Comparison of ENCODE assay signal across 1 cellular context in genomic region chr2:47359375-47359868, GRCh38.
TF ChIP-seq lines count a peak whose summit lies in the region.

No MANE protein-coding gene starts in this region.

TF ChIP-seq in K562, 482 proteins besides CTCF, POLR2A, EP300 and RAD21 (continued from another document):
- TF ChIP-seq ZNF76 (CRISPR knock-in tag; IDR thresholded peaks at IDR 0.05; ENCODE audit: borderline replicate concordance) (no peak), LEF1 (IDR thresholded peaks at IDR 0.05) (peak; percentile 59; the same call in 1 of the 2 replicates), NBN (IDR thresholded peaks at IDR 0.05; ENCODE audit: low read depth) (peak; percentile 45; the same call in 1 of the 2 replicates), SAP30 (IDR thresholded peaks at IDR 0.05; ENCODE audit: borderline replicate concordance, insufficient read depth, low read depth, low read length, poor library complexity, severe bottlenecking) (no peak), RBBP5 (IDR thresholded peaks at IDR 0.05; ENCODE audit: borderline replicate concordance, insufficient read depth, low read length, poor library complexity, severe bottlenecking) (peak; percentile 35), PTTG1 (tag; IDR thresholded peaks at IDR 0.05; ENCODE audit: low read depth) (no peak), ADNP (tag; IDR thresholded peaks at IDR 0.05) (0 out of 2 replicates have a peak, but pooled peaks have one; percentile 27), RB1 (IDR thresholded peaks at IDR 0.05; ENCODE audit: low read depth) (no peak), ETS1 (conservative IDR thresholded peaks at IDR 0.05; ENCODE audit: control insufficient read depth, low read depth, low read length) (no peak), ZNF79 (CRISPR knock-in tag; IDR thresholded peaks at IDR 0.05; ENCODE audit: low read depth) (no peak), MBD2 (IDR thresholded peaks at IDR 0.05; ENCODE audit: borderline replicate concordance, low read depth) (no peak), ASH1L (IDR thresholded peaks at IDR 0.05; ENCODE audit: borderline replicate concordance, low read depth, partially characterized antibody) (no peak), ARNT (IDR thresholded peaks at IDR 0.05) (no peak), ZZZ3 (IDR thresholded peaks at IDR 0.05) (no peak), ZNF699 (CRISPR knock-in tag; IDR thresholded peaks at IDR 0.05; ENCODE audit: insufficient replicate concordance) (no peak), ETS2 (tag; IDR thresholded peaks at IDR 0.05; ENCODE audit: borderline replicate concordance, poor library complexity, severe bottlenecking) (no peak), FOXK2 (conservative IDR thresholded peaks at IDR 0.05 in 1 of 2, IDR thresholded peaks at IDR 0.05 in 1 of 2; ENCODE audit: low read depth in 2 of 2) (peak; percentile 86 to 94), HDAC1 (IDR thresholded peaks at IDR 0.05) (peak in 1 of 2 experiments; percentile 60; a peak in 2 of 4 replicates), LCOR (CRISPR knock-in tag; IDR thresholded peaks at IDR 0.05) (no peak), HDGF (IDR thresholded peaks at IDR 0.05) (0 out of 2 replicates have a peak, but pooled peaks have one; percentile 67), DPF2 (IDR thresholded peaks at IDR 0.05) (peak; percentile 78; the same call in 1 of the 2 replicates), CREM (IDR thresholded peaks at IDR 0.05; ENCODE audit: low read depth) (peak; percentile 65), PHTF2 (CRISPR knock-in tag; IDR thresholded peaks at IDR 0.05) (no peak), CBX1 (IDR thresholded peaks at IDR 0.05; ENCODE audit: low read depth) (no peak), FOSL1 (tag; conservative IDR thresholded peaks at IDR 0.05) (peak; percentile 77), ATF3 (IDR thresholded peaks at IDR 0.05) (no peak), ATF3 (CRISPR knock-in tag; conservative IDR thresholded peaks at IDR 0.05) (no peak), ZNF217 (CRISPR knock-in tag; IDR thresholded peaks at IDR 0.05) (no peak), SMAD3 (CRISPR knock-in tag; conservative IDR thresholded peaks at IDR 0.05) (no peak), ETV5 (CRISPR knock-in tag; IDR thresholded peaks at IDR 0.05; ENCODE audit: low read depth) (0 out of 2 replicates have a peak, but pooled peaks have one; percentile 22), NFYB (IDR thresholded peaks at IDR 0.05; ENCODE audit: extremely low read depth, insufficient read length) (no peak), ARID2 (IDR thresholded peaks at IDR 0.05) (no peak), ZNF512 (tag; IDR thresholded peaks at IDR 0.05) (no peak), SNIP1 (IDR thresholded peaks at IDR 0.05; ENCODE audit: low read depth) (no peak), ZNF134 (CRISPR knock-in tag; conservative IDR thresholded peaks at IDR 0.05) (no peak), ZKSCAN1 (IDR thresholded peaks at IDR 0.05; ENCODE audit: low read depth, low read length) (no peak), ZNF766 (CRISPR knock-in tag; conservative IDR thresholded peaks at IDR 0.05) (no peak), SPI1 (IDR thresholded peaks at IDR 0.05; ENCODE audit: borderline replicate concordance, low read depth, low read length) (peak; percentile 53; the same call in 1 of the 2 replicates), RBM15 (IDR thresholded peaks at IDR 0.05; ENCODE audit: insufficient read depth, low read length) (no peak), HLTF (IDR thresholded peaks at IDR 0.05) (peak; percentile 37; the same call in 1 of the 2 replicates), ELF4 (CRISPR knock-in tag; IDR thresholded peaks at IDR 0.05) (peak; percentile 85), LARP7 (IDR thresholded peaks at IDR 0.05) (no peak), TEAD1 (CRISPR knock-in tag; IDR thresholded peaks at IDR 0.05) (0 out of 4 replicates have a peak, but pooled peaks of 1 of the 2 experiments have one; percentile 34), TCF3 (CRISPR knock-in tag; IDR thresholded peaks at IDR 0.05) (peak; percentile 38; the same call in 1 of the 2 replicates), PHB (CRISPR knock-in tag; IDR thresholded peaks at IDR 0.05) (no peak), CBFA2T3 (IDR thresholded peaks at IDR 0.05) (peak; percentile 42), JUND (IDR thresholded peaks at IDR 0.05; ENCODE audit: borderline replicate concordance, low read depth, low read length) (peak; percentile 17; the same call in 1 of the 2 replicates), JUND (tag; IDR thresholded peaks at IDR 0.05; ENCODE audit: borderline replicate concordance, low read depth, low read length) (peak; percentile 59; the same call in 1 of the 3 replicates), ZFP1 (CRISPR knock-in tag; IDR thresholded peaks at IDR 0.05) (no peak)
- TF ChIP-seq, protein P1, sequence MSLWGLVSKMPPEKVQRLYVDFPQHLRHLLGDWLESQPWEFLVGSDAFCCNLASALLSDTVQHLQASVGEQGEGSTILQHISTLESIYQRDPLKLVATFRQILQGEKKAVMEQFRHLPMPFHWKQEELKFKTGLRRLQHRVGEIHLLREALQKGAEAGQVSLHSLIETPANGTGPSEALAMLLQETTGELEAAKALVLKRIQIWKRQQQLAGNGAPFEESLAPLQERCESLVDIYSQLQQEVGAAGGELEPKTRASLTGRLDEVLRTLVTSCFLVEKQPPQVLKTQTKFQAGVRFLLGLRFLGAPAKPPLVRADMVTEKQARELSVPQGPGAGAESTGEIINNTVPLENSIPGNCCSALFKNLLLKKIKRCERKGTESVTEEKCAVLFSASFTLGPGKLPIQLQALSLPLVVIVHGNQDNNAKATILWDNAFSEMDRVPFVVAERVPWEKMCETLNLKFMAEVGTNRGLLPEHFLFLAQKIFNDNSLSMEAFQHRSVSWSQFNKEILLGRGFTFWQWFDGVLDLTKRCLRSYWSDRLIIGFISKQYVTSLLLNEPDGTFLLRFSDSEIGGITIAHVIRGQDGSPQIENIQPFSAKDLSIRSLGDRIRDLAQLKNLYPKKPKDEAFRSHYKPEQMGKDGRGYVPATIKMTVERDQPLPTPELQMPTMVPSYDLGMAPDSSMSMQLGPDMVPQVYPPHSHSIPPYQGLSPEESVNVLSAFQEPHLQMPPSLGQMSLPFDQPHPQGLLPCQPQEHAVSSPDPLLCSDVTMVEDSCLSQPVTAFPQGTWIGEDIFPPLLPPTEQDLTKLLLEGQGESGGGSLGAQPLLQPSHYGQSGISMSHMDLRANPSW (CRISPR knock-in tag; IDR thresholded peaks at IDR 0.05) = no peak
- TF ChIP-seq, protein P2, sequence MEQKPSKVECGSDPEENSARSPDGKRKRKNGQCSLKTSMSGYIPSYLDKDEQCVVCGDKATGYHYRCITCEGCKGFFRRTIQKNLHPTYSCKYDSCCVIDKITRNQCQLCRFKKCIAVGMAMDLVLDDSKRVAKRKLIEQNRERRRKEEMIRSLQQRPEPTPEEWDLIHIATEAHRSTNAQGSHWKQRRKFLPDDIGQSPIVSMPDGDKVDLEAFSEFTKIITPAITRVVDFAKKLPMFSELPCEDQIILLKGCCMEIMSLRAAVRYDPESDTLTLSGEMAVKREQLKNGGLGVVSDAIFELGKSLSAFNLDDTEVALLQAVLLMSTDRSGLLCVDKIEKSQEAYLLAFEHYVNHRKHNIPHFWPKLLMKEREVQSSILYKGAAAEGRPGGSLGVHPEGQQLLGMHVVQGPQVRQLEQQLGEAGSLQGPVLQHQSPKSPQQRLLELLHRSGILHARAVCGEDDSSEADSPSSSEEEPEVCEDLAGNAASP (IDR thresholded peaks at IDR 0.05) = no peak
- TF ChIP-seq, protein P3, sequence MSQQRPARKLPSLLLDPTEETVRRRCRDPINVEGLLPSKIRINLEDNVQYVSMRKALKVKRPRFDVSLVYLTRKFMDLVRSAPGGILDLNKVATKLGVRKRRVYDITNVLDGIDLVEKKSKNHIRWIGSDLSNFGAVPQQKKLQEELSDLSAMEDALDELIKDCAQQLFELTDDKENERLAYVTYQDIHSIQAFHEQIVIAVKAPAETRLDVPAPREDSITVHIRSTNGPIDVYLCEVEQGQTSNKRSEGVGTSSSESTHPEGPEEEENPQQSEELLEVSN (IDR thresholded peaks at IDR 0.05; ENCODE audit: borderline replicate concordance in 1 of 2, extremely low read depth in 1 of 2, insufficient read depth in 1 of 2, insufficient read length in 1 of 2, low read depth in 1 of 2, low read length in 1 of 2, poor library complexity in 1 of 2, severe bottlenecking in 1 of 2) = peak; percentile 36 to 82
- TF ChIP-seq, protein P4, sequence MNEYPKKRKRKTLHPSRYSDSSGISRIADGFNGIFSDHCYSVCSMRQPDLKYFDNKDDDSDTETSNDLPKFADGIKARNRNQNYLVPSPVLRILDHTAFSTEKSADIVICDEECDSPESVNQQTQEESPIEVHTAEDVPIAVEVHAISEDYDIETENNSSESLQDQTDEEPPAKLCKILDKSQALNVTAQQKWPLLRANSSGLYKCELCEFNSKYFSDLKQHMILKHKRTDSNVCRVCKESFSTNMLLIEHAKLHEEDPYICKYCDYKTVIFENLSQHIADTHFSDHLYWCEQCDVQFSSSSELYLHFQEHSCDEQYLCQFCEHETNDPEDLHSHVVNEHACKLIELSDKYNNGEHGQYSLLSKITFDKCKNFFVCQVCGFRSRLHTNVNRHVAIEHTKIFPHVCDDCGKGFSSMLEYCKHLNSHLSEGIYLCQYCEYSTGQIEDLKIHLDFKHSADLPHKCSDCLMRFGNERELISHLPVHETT (CRISPR knock-in tag; conservative IDR thresholded peaks at IDR 0.05 in 1 of 2, IDR thresholded peaks at IDR 0.05 in 1 of 2) = 0 out of 4 replicates have a peak, but pooled peaks of 1 of the 2 experiments have one; percentile 33
- TF ChIP-seq, protein P5, sequence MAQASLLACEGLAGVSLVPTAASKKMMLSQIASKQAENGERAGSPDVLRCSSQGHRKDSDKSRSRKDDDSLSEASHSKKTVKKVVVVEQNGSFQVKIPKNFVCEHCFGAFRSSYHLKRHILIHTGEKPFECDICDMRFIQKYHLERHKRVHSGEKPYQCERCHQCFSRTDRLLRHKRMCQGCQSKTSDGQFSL (CRISPR knock-in tag; IDR thresholded peaks at IDR 0.05) = no peak
- TF ChIP-seq, protein P5 (tag; IDR thresholded peaks at IDR 0.05) = no peak
- TF ChIP-seq, protein P6, sequence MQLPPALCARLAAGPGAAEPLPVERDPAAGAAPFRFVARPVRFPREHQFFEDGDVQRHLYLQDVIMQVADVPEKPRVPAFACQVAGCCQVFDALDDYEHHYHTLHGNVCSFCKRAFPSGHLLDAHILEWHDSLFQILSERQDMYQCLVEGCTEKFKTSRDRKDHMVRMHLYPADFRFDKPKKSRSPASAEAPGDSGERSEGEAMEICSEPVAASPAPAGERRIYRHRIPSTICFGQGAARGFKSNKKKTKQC (CRISPR knock-in tag; IDR thresholded peaks at IDR 0.05) = 0 out of 2 replicates have a peak, but pooled peaks have one; percentile 32
